26 cellular contexts compared by ENCODE assay signal in genomic region chr2:198214108-198214736, GRCh38.
DNase-seq lines count a peak whose midpoint lies in the region; ATAC-seq and TF ChIP-seq lines count a peak whose summit lies in the region.
"Had no signal": no experiment of that assay in that cellular context is flagged by ENCODE, and none has a peak within 500 bp of the region (broad histone marks: within the 10 kb centered on the region; RNA-seq: fewer than 3 reads in every experiment).

No MANE protein-coding gene starts in this region.

- no peak overlapping the region for H3K4ac ChIP-seq in IMR-90 (ENCODE audit: low read depth, low read length)

- no peaks in the 10 kb centered on the region for H3K36me3 Mint-ChIP-seq in Caco-2 (ENCODE audit: insufficient read depth, unreplicated experiment)
- no peaks in the 10 kb centered on the region for H3K36me3 Mint-ChIP-seq in brain
- no peaks in the 10 kb centered on the region for H3K36me3 Mint-ChIP-seq in glutamatergic neuron (ENCODE audit: unreplicated experiment)
- H3K36me3 Mint-ChIP-seq: CD4-positive, CD25-positive, alpha-beta regulatory T cell; natural killer cell had no signal

- H3K9me1 ChIP-seq in IMR-90 (ENCODE audit: insufficient read depth, low read length), result no peaks in the 10 kb centered on the region

- H3K56ac ChIP-seq in IMR-90 (ENCODE audit: extremely low read depth, insufficient read depth, low read length), result no peak overlapping the region

- no peak overlapping the region for H4K5ac ChIP-seq in IMR-90 (ENCODE audit: low read depth, low read length)

- H3K18ac ChIP-seq in IMR-90 (ENCODE audit: low read depth, low read length), result no peak overlapping the region

- no peak overlapping the region for H2BK15ac ChIP-seq in IMR-90 (ENCODE audit: low read depth, low read length)

- no peaks in the 10 kb centered on the region for H3K9me3 ChIP-seq in Caco-2
- no peaks in the 10 kb centered on the region for H3K9me3 ChIP-seq in IMR-90 (ENCODE audit: control insufficient read depth, insufficient read depth, low read length)
- no peaks in the 10 kb centered on the region for H3K9me3 ChIP-seq in left ventricle myocardium inferior (replicated peaks)
- H3K9me3 ChIP-seq: colonic mucosa, ovary, Peyer's patch, SJSA1, suprapubic skin, vagina had no signal

- H4K91ac ChIP-seq in IMR-90 (ENCODE audit: insufficient read depth, low read depth, low read length), result no peak overlapping the region

- H3K14ac ChIP-seq in IMR-90 (replicated peaks; ENCODE audit: low read depth, low read length), result no peak overlapping the region

- H2AFZ ChIP-seq in IMR-90 (replicated peaks; ENCODE audit: low read length, poor library complexity), result no peak overlapping the region

- ATAC-seq in IMR-90 (ENCODE audit: low read depth), result no peak
- ATAC-seq: activated naive CD8-positive, alpha-beta T cell treated with anti-CD3 and anti-CD28 coated beads, Interleukin-2, amount 50 U/mL, for 24 hours; natural killer cell; right cardiac atrium had no signal

- no peaks in the 10 kb centered on the region for H4K20me1 ChIP-seq in IMR-90 (ENCODE audit: insufficient read depth, low read length)

- no peaks in the 10 kb centered on the region for H3K79me1 ChIP-seq in IMR-90 (ENCODE audit: low read depth in 1 of 2, low read length in 2 of 2)

- no peak overlapping the region for H3K23ac ChIP-seq in IMR-90 (ENCODE audit: low read depth, low read length)

- no peak for TF ChIP-seq RAD21 in IMR-90 (IDR thresholded peaks at IDR 0.05; ENCODE audit: low read length)

- H3K4me1 Mint-ChIP-seq in Caco-2 (ENCODE audit: low read depth, unreplicated experiment) (no peaks in the 10 kb centered on the region), brain (peaks cover 21% of the 10 kb centered on the region), glutamatergic neuron (ENCODE audit: low read depth, unreplicated experiment) (peaks cover 8% of the 10 kb centered on the region)
- H3K4me1 Mint-ChIP-seq: activated naive CD8-positive, alpha-beta T cell treated with anti-CD3 and anti-CD28 coated beads, Interleukin-2, amount 50 U/mL, for 24 hours; CD4-positive, CD25-positive, alpha-beta regulatory T cell; endodermal cell; natural killer cell had no signal

- no peak overlapping the region for H2AK9ac ChIP-seq in IMR-90 (replicated peaks; ENCODE audit: low read depth, low read length, poor library complexity)

- H2AK5ac ChIP-seq in IMR-90 (ENCODE audit: low read depth, low read length), result no peak overlapping the region

- no peak overlapping the region for H2BK120ac ChIP-seq in IMR-90 (ENCODE audit: low read depth, low read length)

- no peaks in the 10 kb centered on the region for H3K9me3 Mint-ChIP-seq in Caco-2 (ENCODE audit: unreplicated experiment)
- H3K9me3 Mint-ChIP-seq in brain, result no peaks in the 10 kb centered on the region
- no peaks in the 10 kb centered on the region for H3K9me3 Mint-ChIP-seq in glutamatergic neuron (ENCODE audit: unreplicated experiment)
- H3K9me3 Mint-ChIP-seq: activated naive CD8-positive, alpha-beta T cell treated with anti-CD3 and anti-CD28 coated beads, Interleukin-2, amount 50 U/mL, for 24 hours; CD4-positive, CD25-positive, alpha-beta regulatory T cell; endodermal cell; T-helper 1 cell treated with Interleukin-12 subunit alpha and Interleukin-12 subunit beta and Interleukin-4 antibody, amounts not matched to agents 30 μg/mL and 1 μg/mL, for 36 hours had no signal

- CTCF ChIA-PET in Caco-2 (lab: Charles Lee), result no interaction called here
- CTCF ChIA-PET in IMR-90 (lab: Yijun Ruan, JAX), result no interaction called here

- no peak overlapping the region for H3K4me2 ChIP-seq in IMR-90 (ENCODE audit: low read depth, low read length)

- POLR2A ChIA-PET in Caco-2 (lab: Charles Lee) (no interaction called here), IMR-90 (lab: Charles Lee; ENCODE audit: unreplicated experiment) (no interaction called here)

- H3K4me1 ChIP-seq in Caco-2, result no peaks in the 10 kb centered on the region
- no peaks in the 10 kb centered on the region for H3K4me1 ChIP-seq in IMR-90 (ENCODE audit: control insufficient read depth, insufficient read depth, low read length)
- H3K4me1 ChIP-seq in left ventricle myocardium inferior, result no peaks in the 10 kb centered on the region
- H3K4me1 ChIP-seq: colonic mucosa, Peyer's patch, SJSA1, suprapubic skin, vagina had no signal

- TF ChIP-seq CTCF in Caco-2 (IDR thresholded peaks at IDR 0.05; ENCODE audit: insufficient read depth in 1 of 2, low read depth in 1 of 2, low read length in 1 of 2, severe bottlenecking in 1 of 2, unreplicated experiment in 1 of 2), result no peak
- no peak for TF ChIP-seq CTCF in IMR-90 (conservative IDR thresholded peaks at IDR 0.05; ENCODE audit: low read depth, low read length)
- TF ChIP-seq CTCF in brain (conservative IDR thresholded peaks at IDR 0.05), result no peak
- no peak for TF ChIP-seq CTCF in glutamatergic neuron (IDR thresholded peaks at IDR 0.05; ENCODE audit: partially characterized antibody, unreplicated experiment)
- no peak for TF ChIP-seq CTCF in left ventricle myocardium inferior (IDR thresholded peaks at IDR 0.05; ENCODE audit: borderline replicate concordance)

- H3K27ac ChIP-seq in IMR-90 (ENCODE audit: insufficient read depth, low read length) (no peak overlapping the region), left ventricle myocardium inferior (replicated peaks) (no peak overlapping the region)
- H3K27ac ChIP-seq: colonic mucosa, ovary, Peyer's patch, SJSA1, suprapubic skin, vagina had no signal

- H3K4me3 ChIP-seq in Caco-2 (ENCODE audit: low read depth, low read length) (no peak overlapping the region), IMR-90 (ENCODE audit: insufficient read depth, low read depth, low read length) (no peak overlapping the region), left ventricle myocardium inferior (no peak overlapping the region)
- H3K4me3 ChIP-seq: colonic mucosa, ovary, Peyer's patch, SJSA1, suprapubic skin, vagina had no signal

- DNase-seq in Caco-2 (no peak), IMR-90 (no peak), glutamatergic neuron (no peak), left ventricle myocardium inferior (no peak), kidney tubule cell (ENCODE audit: low spot score) (no peak)
- no peak for DNase-seq in activated CD4-positive, alpha-beta T cell treated with anti-CD3 and anti-CD28 coated beads for 1 hour
- DNase-seq: activated CD4-positive, alpha-beta T cell treated with anti-CD3 and anti-CD28 coated beads, Interleukin-2, amount 50 U/mL, for 1 hour; activated effector memory CD4-positive, alpha-beta T cell treated with anti-CD3 and anti-CD28 coated beads, Interleukin-2, amount 50 U/mL, for 16 hours; activated naive CD8-positive, alpha-beta T cell treated with anti-CD3 and anti-CD28 coated beads, Interleukin-2, amount 50 U/mL, for 24 hours; CD4-positive, CD25-positive, alpha-beta regulatory T cell; colonic mucosa; endodermal cell; Karpas-422; midbrain; natural killer cell; NCI-H1092; NCI-H2029; NK-92 treated with Interleukin-12 subunit alpha and Interleukin-12 subunit beta, amount 100 ng/mL, for 24 hours; ovary; Peyer's patch; right cardiac atrium had no signal

- H3K4me3 Mint-ChIP-seq in Caco-2 (ENCODE audit: unreplicated experiment), result no peak overlapping the region
- peak overlapping the region in 2 of 5 experiments; percentile 20 to 42 for H3K4me3 Mint-ChIP-seq in brain
- H3K4me3 Mint-ChIP-seq in glutamatergic neuron (ENCODE audit: unreplicated experiment), result peak overlapping the region; percentile 11
- H3K4me3 Mint-ChIP-seq: activated naive CD8-positive, alpha-beta T cell treated with anti-CD3 and anti-CD28 coated beads, Interleukin-2, amount 50 U/mL, for 24 hours; CD4-positive, CD25-positive, alpha-beta regulatory T cell; endodermal cell; natural killer cell; T-helper 1 cell treated with Interleukin-12 subunit alpha and Interleukin-12 subunit beta and Interleukin-4 antibody, amounts not matched to agents 30 μg/mL and 1 μg/mL, for 36 hours had no signal

- intact Hi-C loops in Caco-2 (cut with micrococcal nuclease; ENCODE audit: unreplicated experiment) (no loop called here), IMR-90 (cut with micrococcal nuclease) (no loop called here), left ventricle myocardium inferior (cut with micrococcal nuclease) (no loop called here)

- no peak for TF ChIP-seq POLR2A in IMR-90 (IDR thresholded peaks at IDR 0.05; ENCODE audit: low read depth, low read length)

- in situ Hi-C loops in IMR-90 (cut with MboI; ENCODE audit: low sequenced_read_pairs), result no loop called here

- H3K27me3 ChIP-seq in Caco-2 (replicated peaks; ENCODE audit: control insufficient read depth, insufficient read depth, low read length), result no peaks in the 10 kb centered on the region
- H3K27me3 ChIP-seq in IMR-90 (ENCODE audit: control insufficient read depth, insufficient read depth, low read length), result no peaks in the 10 kb centered on the region
- H3K27me3 ChIP-seq in left ventricle myocardium inferior (ENCODE audit: low read depth), result no peaks in the 10 kb centered on the region
- H3K27me3 ChIP-seq: colonic mucosa, ovary, Peyer's patch, SJSA1, suprapubic skin, vagina had no signal

- no CpG with 5 or more reads among the region's 7 CpGs for WGBS in IMR-90 (ENCODE audit: extremely low coverage in 2 of 2, insufficient read length in 1 of 2), 2 experiments

- no peak overlapping the region for H4K8ac ChIP-seq in IMR-90 (ENCODE audit: low read depth in 2 of 2, low read length in 2 of 2)

- BruUV-seq in Caco-2 (replicated peaks; lab: Mats Ljungman, UMichigan), result no TSS peak
- no TSS peak for BruUV-seq in IMR-90 (replicated peaks; lab: Mats Ljungman, UMichigan)

- H3K36me3 ChIP-seq in Caco-2 (ENCODE audit: control insufficient read depth, insufficient read depth, low read length) (no peaks in the 10 kb centered on the region), IMR-90 (ENCODE audit: control insufficient read depth, insufficient read depth, low read length) (no peaks in the 10 kb centered on the region), left ventricle myocardium inferior (no peaks in the 10 kb centered on the region)
- H3K36me3 ChIP-seq: colonic mucosa, ovary, Peyer's patch, SJSA1, suprapubic skin, vagina had no signal

- H3K27me3 Mint-ChIP-seq in Caco-2 (ENCODE audit: insufficient read depth, unreplicated experiment) (peaks cover 2% of the 10 kb centered on the region), brain (no peaks in the 10 kb centered on the region), glutamatergic neuron (ENCODE audit: unreplicated experiment) (no peaks in the 10 kb centered on the region)

- dilution Hi-C loops in IMR-90 (cut with HindIII; ENCODE audit: low sequenced_read_pairs, unreplicated experiment), result no loop called here

- no peak overlapping the region for H2BK5ac ChIP-seq in IMR-90 (ENCODE audit: low read depth, low read length, poor library complexity, severe bottlenecking)

- no peak overlapping the region for H3K9ac ChIP-seq in IMR-90 (ENCODE audit: low read depth, low read length)

- H2BK20ac ChIP-seq in IMR-90 (ENCODE audit: low read depth, low read length), result no peak overlapping the region

- H3K27ac Mint-ChIP-seq in Caco-2 (ENCODE audit: unreplicated experiment) (peak overlapping the region; percentile 24), brain (peak overlapping the region; percentile 12 to 92 (median 69)), glutamatergic neuron (ENCODE audit: unreplicated experiment) (peak overlapping the region; percentile 83)
- H3K27ac Mint-ChIP-seq: activated naive CD8-positive, alpha-beta T cell treated with anti-CD3 and anti-CD28 coated beads, Interleukin-2, amount 50 U/mL, for 24 hours; CD4-positive, CD25-positive, alpha-beta regulatory T cell; natural killer cell; T-helper 1 cell treated with Interleukin-12 subunit alpha and Interleukin-12 subunit beta and Interleukin-4 antibody, amounts not matched to agents 30 μg/mL and 1 μg/mL, for 36 hours had no signal

Comparison
In these comparisons a context has a peak if more than half of its experiments do, and no peak if none do; other contexts are left out.
1. H3K27ac Mint-ChIP-seq: peak in every context shown above with its lines; median percentile 83 in glutamatergic neuron; 69 in brain; 24 in Caco-2.